In the genomic region with DNA sequence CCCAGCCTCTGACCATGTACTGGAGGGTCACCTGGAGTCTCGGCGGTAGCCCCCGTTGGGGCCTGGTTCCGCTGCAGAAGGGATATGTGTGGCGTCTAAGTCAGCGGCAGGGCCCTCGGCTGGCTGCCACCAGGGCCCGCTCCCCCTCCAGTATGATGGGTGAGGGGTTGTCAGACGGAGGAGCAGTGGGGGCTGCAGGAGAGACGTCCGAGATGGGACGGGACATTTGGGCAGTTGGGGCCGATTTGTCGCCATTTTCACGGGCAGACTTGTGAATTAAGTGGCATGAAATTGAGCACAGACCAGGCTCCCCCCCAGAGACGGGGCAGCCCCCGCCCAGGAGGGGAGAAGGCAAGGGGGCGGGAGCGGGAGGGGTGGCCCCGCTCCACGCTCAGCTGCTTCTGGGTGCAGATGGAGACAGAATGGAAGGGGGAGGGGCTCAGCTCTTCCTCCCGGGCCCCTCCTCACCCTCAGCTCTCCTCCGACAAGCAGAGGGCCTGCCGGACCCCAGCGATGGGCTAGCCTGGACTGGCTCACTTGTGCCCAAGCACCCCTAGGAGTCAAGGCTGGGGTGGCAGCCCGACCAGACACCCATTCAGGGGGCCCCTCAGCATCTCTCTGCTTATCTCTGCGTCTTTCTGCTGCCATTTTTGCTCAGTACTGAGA, we compare ENCODE assay signal across 25 cellular contexts. TPM values are rescaled to one million over a fixed set of nuclear protein-coding genes. Genes with fewer than 3 reads are reported as not detected.
"Had no signal": no experiment of that assay in that cellular context is flagged by ENCODE, and none has a peak within 500 bp of the region (broad histone marks: within the 10 kb centered on the region; RNA-seq: fewer than 3 reads in every experiment).

No MANE protein-coding gene starts in this region.

- H3K9me3 ChIP-seq: esophagus squamous epithelium, pancreas, SK-N-SH, thyroid gland had no signal

- H3K79me2 ChIP-seq: hepatocyte had no signal

- H3K27ac Mint-ChIP-seq: activated naive CD4-positive, alpha-beta T cell treated with anti-CD3 and anti-CD28 coated beads, Interleukin-2, amount 50 U/mL, for 24 hours; dendritic cell treated with granulocyte-macrophage colony-stimulating factor and Interleukin-4, amounts not matched to agents 40 ng/mL and 50 ng/mL, for 4 days; T-cell had no signal

- H3K4me2 ChIP-seq: hepatocyte, SK-N-SH had no signal

- H2AFZ ChIP-seq: hepatocyte had no signal

- H3K27ac ChIP-seq: cardiac muscle cell, esophagus squamous epithelium, hepatocyte, left ventricle myocardium inferior, pancreas, sigmoid colon, spleen, thyroid gland had no signal

- H3K4me3 Mint-ChIP-seq: activated naive CD4-positive, alpha-beta T cell treated with anti-CD3 and anti-CD28 coated beads, Interleukin-2, amount 50 U/mL, for 24 hours; dendritic cell treated with granulocyte-macrophage colony-stimulating factor and Interleukin-4, amounts not matched to agents 40 ng/mL and 50 ng/mL, for 4 days; T-cell had no signal

- DNase-seq: activated CD4-positive, alpha-beta T cell treated with anti-CD3 and anti-CD28 coated beads, Interleukin-2, amount 50 U/mL, for 1 hour; activated CD8-positive, alpha-beta memory T cell treated with anti-CD3 and anti-CD28 coated beads, Interleukin-2, amount 50 U/mL, for 48 hours; activated effector memory CD4-positive, alpha-beta T cell treated with Interleukin-2 at 50 U/mL for 16 hours; activated T-cell treated with anti-CD3 and anti-CD28 coated beads, Interleukin-2, amount 50 U/mL, for 48 hours; effector CD8-positive, alpha-beta T cell; esophagus squamous epithelium; left ventricle myocardium inferior; pancreas; sigmoid colon; SK-N-SH; spleen; stimulated activated CD4-positive, alpha-beta T cell treated with anti-CD3 and anti-CD28 coated beads, Interleukin-4, amount 100 ng/mL, for 4 hours; stimulated activated naive CD4-positive, alpha-beta T cell; T-cell; T-helper 9 cell; thyroid gland had no signal

- H3K36me3 ChIP-seq: cardiac muscle cell, esophagus squamous epithelium, left ventricle myocardium inferior, pancreas, sigmoid colon, spleen, thyroid gland had no signal

- H3K4me1 ChIP-seq: esophagus squamous epithelium, left ventricle myocardium inferior, pancreas, sigmoid colon, spleen, thyroid gland had no signal

- H3K4me1 Mint-ChIP-seq: activated naive CD4-positive, alpha-beta T cell treated with anti-CD3 and anti-CD28 coated beads, Interleukin-2, amount 50 U/mL, for 24 hours; T-cell had no signal

- H3K27me3 ChIP-seq: cardiac muscle cell, thyroid gland had no signal

- H3K9ac ChIP-seq: SK-N-SH had no signal

- H3K9me3 Mint-ChIP-seq: dendritic cell treated with granulocyte-macrophage colony-stimulating factor and Interleukin-4, amounts not matched to agents 40 ng/mL and 50 ng/mL, for 4 days had no signal

- ATAC-seq: pancreas, T-cell had no signal

- H3K36me3 Mint-ChIP-seq: activated naive CD4-positive, alpha-beta T cell treated with anti-CD3 and anti-CD28 coated beads, Interleukin-2, amount 50 U/mL, for 24 hours had no signal

- H3K4me3 ChIP-seq: cardiac muscle cell, esophagus squamous epithelium, hepatocyte, left ventricle myocardium inferior, pancreas, sigmoid colon, spleen, thyroid gland had no signal

RNA-seq across cellular contexts. Expression of gene LHX1, which starts 52.6 kb away (rescaled TPM):
- total RNA-seq: chondrocyte, esophagus squamous epithelium, hepatocyte, left ventricle myocardium inferior, mononuclear cell, pancreas, sigmoid colon, spleen, subcutaneous adipose tissue, T-cell, thyroid gland, ureter had no signal
- polyA plus RNA-seq: adipose tissue, sigmoid colon, SK-N-SH, spleen had no signal
